ENCODE assay signal across 15 cellular contexts in genomic region chr15:58684751-58685150, GRCh38.
A peak's percentile ranks its signal among the peaks of the same experiment; 100 is the strongest.
DNase-seq lines count a peak whose midpoint lies in the region; ATAC-seq and TF ChIP-seq lines count a peak whose summit lies in the region.
"Had no signal": no experiment of that assay in that cellular context is flagged by ENCODE, and none has a peak within 500 bp of the region (broad histone marks: within the 10 kb centered on the region; RNA-seq: fewer than 3 reads in every experiment).

No MANE protein-coding gene starts in this region.

- in situ Hi-C loops in astrocyte of the spinal cord (cut with HindIII; ENCODE audit: low sequenced_read_pairs), result no loop called here

- no peak overlapping the region for H4K91ac ChIP-seq in H9 (ENCODE audit: insufficient read length, low read depth, low read length)

- H3K27ac Mint-ChIP-seq in H9, result peak overlapping the region; percentile 30 to 81 (median 62); a peak in 5 of 7 replicates
- peak overlapping the region; percentile 30 for H3K27ac Mint-ChIP-seq in type B pancreatic cell

- H3K4me1 Mint-ChIP-seq in H9 (peaks cover 20 to 23% of the 10 kb centered on the region in 2 experiments), type B pancreatic cell (ENCODE audit: unreplicated experiment) (peaks cover 12% of the 10 kb centered on the region)

- H2BK120ac ChIP-seq in H9 (ENCODE audit: low read depth, low read length, poor library complexity, severe bottlenecking), result no peak overlapping the region

- no peak overlapping the region for H4K5ac ChIP-seq in H9 (ENCODE audit: insufficient read length, low read depth, low read length)

- no peak overlapping the region for H3K27ac ChIP-seq in H9 (ENCODE audit: insufficient read length, low read depth, low read length)

- peaks cover 3% of the 10 kb centered on the region; the same call in 1 of the 2 replicates for H3K79me2 ChIP-seq in H9 (ENCODE audit: insufficient read depth, low read length)

- H2AFZ ChIP-seq in H9 (ENCODE audit: low read length), result no peak overlapping the region

- H3K4me3 Mint-ChIP-seq in H9 (no peak overlapping the region), type B pancreatic cell (no peak overlapping the region)
- H3K4me3 Mint-ChIP-seq: CD14-positive monocyte had no signal

- H2BK15ac ChIP-seq in H9 (ENCODE audit: low read depth, low read length), result no peak overlapping the region

- intact Hi-C loops in lower leg skin (cut with DNase I; ENCODE audit: low total_unique reads), result no loop called here

- no peak overlapping the region for H2BK5ac ChIP-seq in H9 (ENCODE audit: insufficient read length, low read length)

- peaks cover 0 to 10% (median 0%) of the 10 kb centered on the region in 3 experiments; a peak in 2 of 7 replicates for H3K36me3 Mint-ChIP-seq in H9 (ENCODE audit: insufficient read depth in 1 of 3, low read depth in 3 of 3)
- peaks cover 19% of the 10 kb centered on the region for H3K36me3 Mint-ChIP-seq in type B pancreatic cell

- H3K4me1 ChIP-seq in H9 (ENCODE audit: insufficient read depth, low read length), result no peaks in the 10 kb centered on the region; the same call in 1 of the 2 replicates

- no peak overlapping the region for H3T11ph ChIP-seq in H9 (ENCODE audit: low read length)

- H3K9me3 ChIP-seq in H9 (ENCODE audit: control insufficient read depth, low read depth, low read length), result no peaks in the 10 kb centered on the region

- DNase-seq in H9, result no peak
- peak; percentile 37 for DNase-seq in astrocyte of the spinal cord (ENCODE audit: low read depth, low spot score)
- peak; percentile 67 for DNase-seq in iris pigment epithelial cell (ENCODE audit: low read depth)
- DNase-seq in type B pancreatic cell (ENCODE audit: extremely low spot score, unreplicated experiment), result no peak
- DNase-seq in putamen (ENCODE audit: low spot score), result no peak
- DNase-seq in lower leg skin (ENCODE audit: low spot score in 2 of 2), result no peak
- DNase-seq in omental fat pad (ENCODE audit: low spot score), result no peak
- DNase-seq: ACHN, AML-193, COR-L47, NCI-H1417 treated with DMSO at 0.1 percent for 48 hours, NCI-H1930, NCI-H446, NCI-H748 treated with DMSO at 0.1 percent for 48 hours had no signal

- H3K79me1 ChIP-seq in H9 (ENCODE audit: insufficient read depth, low read depth, low read length, poor library complexity, severe bottlenecking), result peaks cover 3% of the 10 kb centered on the region

- no peak overlapping the region for H3K56ac ChIP-seq in H9 (ENCODE audit: insufficient read length, low read depth, low read length)

- H3K9me3 Mint-ChIP-seq in H9 (no peaks in the 10 kb centered on the region), type B pancreatic cell (peaks cover 4% of the 10 kb centered on the region)
- H3K9me3 Mint-ChIP-seq: CD14-positive monocyte had no signal

- no peak overlapping the region for H4K8ac ChIP-seq in H9 (replicated peaks; ENCODE audit: insufficient read length, low read depth, low read length)

- no peaks in the 10 kb centered on the region for H3K23me2 ChIP-seq in H9 (ENCODE audit: insufficient read length, low read depth, low read length, poor library complexity, severe bottlenecking)

- H3K9ac ChIP-seq in H9 (ENCODE audit: extremely low read depth, insufficient read length, low read length), result no peak overlapping the region

- H3K18ac ChIP-seq in H9 (ENCODE audit: insufficient read length, low read depth, low read length), result no peak overlapping the region

- H3K14ac ChIP-seq in H9 (ENCODE audit: insufficient read depth, low read length), result no peak overlapping the region

- no peak overlapping the region for H2BK20ac ChIP-seq in H9 (ENCODE audit: low read depth, low read length, poor library complexity, severe bottlenecking)

- no peak for ATAC-seq in omental fat pad (ENCODE audit: low FRiP score)

- no peak overlapping the region for H3K23ac ChIP-seq in H9 (ENCODE audit: insufficient read length, low read depth, low read length)

- no peak overlapping the region for H3K4me3 ChIP-seq in astrocyte of the spinal cord (ENCODE audit: low read depth, low read length)
- H3K4me3 ChIP-seq in lower leg skin (ENCODE audit: low read depth, poor library complexity, severe bottlenecking), result no peak overlapping the region

- TF ChIP-seq POLR2A in lower leg skin (IDR thresholded peaks at IDR 0.05), result no peak

- no CpG with 5 or more reads among the region's 4 CpGs for WGBS in H9 (ENCODE audit: extremely low coverage, insufficient read length, low lambda C conversion rate)
- WGBS in lower leg skin, 2 donors, result 95% methylated on average over 4 of the region's 4 CpGs

- no peaks in the 10 kb centered on the region for H3K27me3 ChIP-seq in H9 (ENCODE audit: insufficient read depth, low read length)

- no peak overlapping the region for H2BK12ac ChIP-seq in H9 (ENCODE audit: insufficient read length, low read depth, low read length)

- TF ChIP-seq CTCF in H9 (conservative IDR thresholded peaks at IDR 0.05) (no peak), astrocyte of the spinal cord (IDR thresholded peaks at IDR 0.05; ENCODE audit: low read depth, low read length) (no peak), type B pancreatic cell (conservative IDR thresholded peaks at IDR 0.05) (no peak), lower leg skin (IDR thresholded peaks at IDR 0.05) (no peak), omental fat pad (IDR thresholded peaks at IDR 0.05) (no peak)

- no peak overlapping the region for H2AK5ac ChIP-seq in H9 (ENCODE audit: insufficient read length, low read length)

- no peaks in the 10 kb centered on the region for H4K20me1 ChIP-seq in H9 (ENCODE audit: control insufficient read depth, insufficient read depth, insufficient read length)

- no peak overlapping the region for H3K4ac ChIP-seq in H9 (ENCODE audit: low read depth, low read length)

- no peaks in the 10 kb centered on the region for H3K27me3 Mint-ChIP-seq in H9 (ENCODE audit: low read depth)
- no peaks in the 10 kb centered on the region for H3K27me3 Mint-ChIP-seq in type B pancreatic cell

- H3K4me2 ChIP-seq in H9 (ENCODE audit: insufficient read depth, insufficient read length, low read length), result no peak overlapping the region

Comparison
In these comparisons a context has a peak if more than half of its experiments do, and no peak if none do; other contexts are left out.
1. DNase-seq: peak in astrocyte of the spinal cord (single experiment) and iris pigment epithelial cell (single experiment); none in H9 (single experiment), type B pancreatic cell (single experiment), putamen (single experiment), lower leg skin (0 of 2) and omental fat pad (single experiment).